12 cellular contexts compared by ENCODE assay signal in genomic region chr18:12318334-12318697, GRCh38. TPM values are rescaled to one million over a fixed set of nuclear protein-coding genes. Genes with fewer than 3 reads are reported as not detected.
DNase-seq lines count a peak whose midpoint lies in the region; ATAC-seq, FAIRE-seq and TF ChIP-seq lines count a peak whose summit lies in the region.
"Had no signal": no experiment of that assay in that cellular context is flagged by ENCODE, and none has a peak within 500 bp of the region (broad histone marks: within the 10 kb centered on the region; RNA-seq: fewer than 3 reads in every experiment).

No MANE protein-coding gene starts in this region.

- H3K4me1 Mint-ChIP-seq in GM23338 = peaks cover 9% of the 10 kb centered on the region
- peaks cover 47% of the 10 kb centered on the region for H3K4me1 Mint-ChIP-seq in astrocyte (ENCODE audit: low read depth, unreplicated experiment)
- H3K4me1 Mint-ChIP-seq: activated CD4-positive, alpha-beta memory T cell treated with anti-CD3 and anti-CD28 coated beads, Interleukin-2, amount 10 ng/mL, durations not matched to agents 7 days and 5 days; activated naive CD4-positive, alpha-beta T cell treated with anti-CD3 and anti-CD28 coated beads, Interleukin-2, amount 50 U/mL, for 24 hours had no signal

- 0 out of 2 replicates have a peak, but pooled peaks cover 3% of the 10 kb centered on the region for H3F3A ChIP-seq in GM23338 (replicated peaks; ENCODE audit: low read depth)

- H3K27me3 Mint-ChIP-seq in GM23338 (ENCODE audit: insufficient read depth, low read depth, poor library complexity) (peaks cover 6% of the 10 kb centered on the region), astrocyte (ENCODE audit: low read depth, unreplicated experiment) (no peaks in the 10 kb centered on the region)
- H3K27me3 Mint-ChIP-seq: activated naive CD4-positive, alpha-beta T cell treated with anti-CD3 and anti-CD28 coated beads, Interleukin-2, amount 50 U/mL, for 24 hours had no signal

- H3K9me3 ChIP-seq in astrocyte (ENCODE audit: insufficient read depth, low read depth, low read length) (no peaks in the 10 kb centered on the region), right cardiac atrium (ENCODE audit: control insufficient read depth, low read length) (no peaks in the 10 kb centered on the region)

- no peaks in the 10 kb centered on the region for H3K27me3 ChIP-seq in GM23338 (ENCODE audit: insufficient read depth)
- H3K27me3 ChIP-seq in astrocyte (ENCODE audit: insufficient read depth, low read length) = no peaks in the 10 kb centered on the region
- H3K27me3 ChIP-seq in right cardiac atrium (ENCODE audit: control insufficient read depth, insufficient read depth) = no peaks in the 10 kb centered on the region
- H3K27me3 ChIP-seq: hepatocyte had no signal

- H3K9me2 ChIP-seq in GM23338 (ENCODE audit: insufficient read depth) = no peaks in the 10 kb centered on the region

- H3K36me3 ChIP-seq in GM23338 (ENCODE audit: insufficient read depth) (peaks cover 15% of the 10 kb centered on the region), astrocyte (ENCODE audit: insufficient read depth, low read length) (peaks cover 67% of the 10 kb centered on the region)

- H3K4me1 ChIP-seq in GM23338 (ENCODE audit: insufficient read depth) (peaks cover 9% of the 10 kb centered on the region; the same call in 1 of the 2 replicates), astrocyte (ENCODE audit: insufficient read depth, low read length) (peaks cover 14% of the 10 kb centered on the region), right cardiac atrium (ENCODE audit: control insufficient read depth, insufficient read depth, low read length) (peaks cover 10% of the 10 kb centered on the region)

- H3K4me3 Mint-ChIP-seq in GM23338 (no peak overlapping the region), astrocyte (ENCODE audit: unreplicated experiment) (no peak overlapping the region)
- H3K4me3 Mint-ChIP-seq: activated CD4-positive, alpha-beta memory T cell treated with anti-CD3 and anti-CD28 coated beads, Interleukin-2, amount 10 ng/mL, durations not matched to agents 7 days and 5 days; activated naive CD4-positive, alpha-beta T cell treated with anti-CD3 and anti-CD28 coated beads, Interleukin-2, amount 50 U/mL, for 24 hours had no signal

- peaks cover 30% of the 10 kb centered on the region for H3K36me3 Mint-ChIP-seq in GM23338 (ENCODE audit: low read depth)
- peaks cover 21% of the 10 kb centered on the region for H3K36me3 Mint-ChIP-seq in astrocyte (ENCODE audit: low read depth, unreplicated experiment)

- no peak overlapping the region for H3K4me3 ChIP-seq in GM23338
- no peak overlapping the region for H3K4me3 ChIP-seq in astrocyte (ENCODE audit: insufficient read depth, low read depth, low read length)
- no peak overlapping the region for H3K4me3 ChIP-seq in right cardiac atrium (ENCODE audit: low read length)
- H3K4me3 ChIP-seq in skin epidermis = no peak overlapping the region
- H3K4me3 ChIP-seq: hepatocyte had no signal

- H3K4me2 ChIP-seq in GM23338 (no peak overlapping the region), astrocyte (ENCODE audit: low read length) (peak overlapping the region; percentile 31)
- H3K4me2 ChIP-seq: hepatocyte had no signal

- H3K9ac ChIP-seq in astrocyte (ENCODE audit: low read length) = peak overlapping the region; percentile 21

- ATAC-seq in GM23338 (peak; percentile 84), right cardiac atrium (peak; percentile 31 to 58), HG02852 (IDR thresholded peaks at IDR 0.05; ENCODE audit: unreplicated experiment) (no peak)

- no peaks in the 10 kb centered on the region for H3K9me3 Mint-ChIP-seq in GM23338
- no peaks in the 10 kb centered on the region for H3K9me3 Mint-ChIP-seq in astrocyte (ENCODE audit: unreplicated experiment)
- H3K9me3 Mint-ChIP-seq: activated CD4-positive, alpha-beta memory T cell treated with anti-CD3 and anti-CD28 coated beads, Interleukin-2, amount 10 ng/mL, durations not matched to agents 7 days and 5 days; activated naive CD4-positive, alpha-beta T cell treated with anti-CD3 and anti-CD28 coated beads, Interleukin-2, amount 50 U/mL, for 24 hours had no signal

- H3K79me2 ChIP-seq in GM23338 (replicated peaks; ENCODE audit: insufficient read depth) = peaks cover 55% of the 10 kb centered on the region
- peaks cover 97% of the 10 kb centered on the region for H3K79me2 ChIP-seq in astrocyte (ENCODE audit: insufficient read depth, low read length)
- H3K79me2 ChIP-seq: hepatocyte had no signal

- intact Hi-C loops in right cardiac atrium (cut with DNase I) = loop anchor here in 1 of 4 donors (10.0 kb wide), 1 partner anchor 56 kb away; the partner anchor contains the start of gene AFG3L2

- no peak for TF ChIP-seq CTCF in GM23338 (conservative IDR thresholded peaks at IDR 0.05; ENCODE audit: low read depth in 2 of 2)
- no peak for TF ChIP-seq CTCF in astrocyte (IDR thresholded peaks at IDR 0.05; ENCODE audit: insufficient read depth, low read depth, low read length)

- DNase-seq in GM23338 (ENCODE audit: low spot score) (no peak), astrocyte (ENCODE audit: low read depth) (no peak), right cardiac atrium (no peak), A172 (ENCODE audit: low spot score) (no peak), NCI-H1417 treated with DMSO at 0.1 percent for 48 hours (lab: John Stamatoyannopoulos, UW) (no peak)
- no peak for DNase-seq in activated naive CD4-positive, alpha-beta T cell (lab: John Stamatoyannopoulos, UW)
- DNase-seq: activated CD4-positive, alpha-beta memory T cell treated with anti-CD3 and anti-CD28 coated beads, Interleukin-2, amount 10 ng/mL, durations not matched to agents 7 days and 5 days; stimulated activated naive CD4-positive, alpha-beta T cell treated with Interleukin-2 at 50 U/mL for 16 hours had no signal

- no peak overlapping the region for H2AFZ ChIP-seq in GM23338
- H2AFZ ChIP-seq in astrocyte (ENCODE audit: low read depth, low read length) = no peak overlapping the region
- H2AFZ ChIP-seq: hepatocyte had no signal

- peaks cover 21% of the 10 kb centered on the region for H4K20me1 ChIP-seq in GM23338 (replicated peaks; ENCODE audit: insufficient read depth)
- H4K20me1 ChIP-seq in astrocyte (ENCODE audit: insufficient read depth, low read length) = peaks cover 93% of the 10 kb centered on the region

- no peak for FAIRE-seq in astrocyte (lab: Jason Lieb, UNC)

- H3K27ac Mint-ChIP-seq in GM23338 (no peak overlapping the region), astrocyte (ENCODE audit: unreplicated experiment) (peak overlapping the region; percentile 42)
- H3K27ac Mint-ChIP-seq: activated CD4-positive, alpha-beta memory T cell treated with anti-CD3 and anti-CD28 coated beads, Interleukin-2, amount 10 ng/mL, durations not matched to agents 7 days and 5 days; activated naive CD4-positive, alpha-beta T cell treated with anti-CD3 and anti-CD28 coated beads, Interleukin-2, amount 50 U/mL, for 24 hours had no signal

- H3K27ac ChIP-seq in GM23338 (ENCODE audit: low read depth) (0 out of 2 replicates have a peak overlapping the region, but pooled peaks have one; percentile 39), astrocyte (ENCODE audit: low read depth, low read length) (peak overlapping the region; percentile 57), right cardiac atrium (ENCODE audit: low read length) (peak overlapping the region; percentile 84), skin epidermis (peak overlapping the region in 11 of 21 experiments; percentile 3 to 58 (median 36))
- H3K27ac ChIP-seq: hepatocyte had no signal

- WGBS in right cardiac atrium = 25% methylated on average over 5 of the region's 5 CpGs

TF ChIP-seq in GM23338, 12 proteins besides CTCF, POLR2A, EP300 and RAD21 (continues in another document):
- no peak for TF ChIP-seq REST (IDR thresholded peaks at IDR 0.05; ENCODE audit: unreplicated experiment)

RNA-seq across cellular contexts. Expression of gene TUBB6, which starts 10.3 kb away (rescaled TPM):
- 282 and 329 TPM in 2 replicates for total RNA-seq in GM23338 (2014; rRNA removed; shearing (Covaris generic))
- 136 and 148 TPM in 2 replicates for polyA plus RNA-seq in GM23338 (2016; fragmentation: Nextera tagmentation; extraction: Ambion mirVana)
- total RNA-seq in astrocyte = 485 and 528 TPM in 2 replicates
- total RNA-seq in right cardiac atrium = 100 to 1,000 TPM in 2 of 4 donors, 10 to 100 TPM in 2; 69.0 to 189 (median 117) TPM
- 143 TPM for polyA plus RNA-seq in right cardiac atrium
- 464 and 479 TPM in 2 replicates for total RNA-seq in A172 (2014; rRNA removed; shearing (Covaris generic))

RNA-seq across cellular contexts. Expression of gene AFG3L2, which starts 58.7 kb away (rescaled TPM):
- total RNA-seq in GM23338 (2014; rRNA removed; shearing (Covaris generic)) = 94.9 and 105 TPM in 2 replicates
- 47.5 and 50.3 TPM in 2 replicates for polyA plus RNA-seq in GM23338 (2016; fragmentation: Nextera tagmentation; extraction: Ambion mirVana)
- total RNA-seq in astrocyte = 43.9 and 46.7 TPM in 2 replicates
- 10 to 100 TPM; 73.1 to 88.4 (median 80.2) TPM for total RNA-seq in right cardiac atrium
- polyA plus RNA-seq in right cardiac atrium = 53.3 TPM
- 94.3 and 98.5 TPM in 2 replicates for total RNA-seq in A172 (2014; rRNA removed; shearing (Covaris generic))
